In genomic region chr14:34538871-34539406, GRCh38 we compare ENCODE assay signal across 8 cellular contexts. TPM values are rescaled to one million over a fixed set of nuclear protein-coding genes. Genes with fewer than 3 reads are reported as not detected.
A peak's percentile ranks its signal among the peaks of the same experiment; 100 is the strongest.
DNase-seq lines count a peak whose midpoint lies in the region; ATAC-seq, FAIRE-seq and TF ChIP-seq lines count a peak whose summit lies in the region.

No MANE protein-coding gene starts in this region.

- H3K4me2 ChIP-seq in MM.1S (ENCODE audit: low read depth, low read length) (peak overlapping the region; percentile 72), endothelial cell of umbilical vein (ENCODE audit: insufficient read depth, low read length) (peak overlapping the region; percentile 96), parathyroid adenoma (ENCODE audit: low read length) (peak overlapping the region; percentile 79)

- no peak for TF ChIP-seq POLR2A in endothelial cell of umbilical vein (IDR thresholded peaks at IDR 0.05; ENCODE audit: low read depth, low read length)

- H3K27ac ChIP-seq in MM.1S (ENCODE audit: low read length) (peak overlapping the region; percentile 75; the same call in 1 of the 2 replicates), endothelial cell of umbilical vein (ENCODE audit: insufficient read depth, low read depth, low read length) (peak overlapping the region; percentile 89), parathyroid adenoma (peak overlapping the region; percentile 93)

- intact Hi-C loops in endothelial cell of umbilical vein (cut with micrococcal nuclease) = loop anchor here (5.0 kb wide), 3 partner anchors 77 to 1288 kb away; partner anchors contain the start of genes BRMS1L and SPTSSA

- H3K9me3 ChIP-seq in MM.1S (replicated peaks; ENCODE audit: insufficient read depth, low read length) (no peaks in the 10 kb centered on the region), endothelial cell of umbilical vein (replicated peaks; ENCODE audit: control insufficient read depth, insufficient read depth, low read length) (no peaks in the 10 kb centered on the region), parathyroid adenoma (ENCODE audit: control insufficient read depth, low read length) (no peaks in the 10 kb centered on the region)

- H3K4me1 ChIP-seq in MM.1S (ENCODE audit: low read length) (0 out of 2 replicates have a peak, but pooled peaks cover 4% of the 10 kb centered on the region), endothelial cell of umbilical vein (ENCODE audit: control insufficient read depth, extremely low read depth, insufficient read depth, low read length) (peaks cover 5% of the 10 kb centered on the region), parathyroid adenoma (peaks cover 9% of the 10 kb centered on the region)

- no peaks in the 10 kb centered on the region for H3K9me1 ChIP-seq in endothelial cell of umbilical vein (replicated peaks; ENCODE audit: control insufficient read depth, extremely low read depth, insufficient read depth, low read length)

- CTCF ChIA-PET in endothelial cell of umbilical vein (lab: Charles Lee) = interaction anchor here (1.0 kb wide), 1 partner anchor 207 kb away, joined by 6 read pairs; no protein-coding TSS in a partner anchor

- H3K36me3 ChIP-seq in MM.1S (replicated peaks; ENCODE audit: insufficient read depth, low read length) (no peaks in the 10 kb centered on the region), endothelial cell of umbilical vein (ENCODE audit: control insufficient read depth in 2 of 2, extremely low read depth in 1 of 2, insufficient read depth in 2 of 2, low read length in 2 of 2) (no peaks in the 10 kb centered on the region), parathyroid adenoma (ENCODE audit: control insufficient read depth, insufficient read depth, low read length) (no peaks in the 10 kb centered on the region)

- DNase-seq in MM.1S (no peak), endothelial cell of umbilical vein (ENCODE audit: low read depth, low spot score) (peak; percentile 24), HK-2 (ENCODE audit: unreplicated experiment) (no peak), dermis blood vessel endothelial cell (no peak)

- H4K20me1 ChIP-seq in MM.1S (ENCODE audit: insufficient read depth, low read length) (no peaks in the 10 kb centered on the region), endothelial cell of umbilical vein (replicated peaks; ENCODE audit: control insufficient read depth, extremely low read depth, insufficient read depth, low read length) (no peaks in the 10 kb centered on the region)

- dilution Hi-C loops in endothelial cell of umbilical vein (cut with MboI; ENCODE audit: extremely low pct_ligation_motif_present, low sequenced_read_pairs) = no loop called here

- peaks cover 24% of the 10 kb centered on the region for H3K79me2 ChIP-seq in MM.1S (ENCODE audit: low read length)
- peaks cover 13% of the 10 kb centered on the region for H3K79me2 ChIP-seq in endothelial cell of umbilical vein (ENCODE audit: control insufficient read depth, insufficient read depth, low read length)
- H3K79me2 ChIP-seq in parathyroid adenoma = peaks cover 14% of the 10 kb centered on the region

- H2AFZ ChIP-seq in MM.1S (ENCODE audit: low read length) (peak overlapping the region; percentile 69), endothelial cell of umbilical vein (ENCODE audit: low read depth, low read length) (peak overlapping the region; percentile 95), parathyroid adenoma (peak overlapping the region; percentile 99)

- H3K27me3 ChIP-seq in MM.1S (replicated peaks; ENCODE audit: insufficient read depth, low read length) (no peaks in the 10 kb centered on the region), endothelial cell of umbilical vein (ENCODE audit: control insufficient read depth in 2 of 2, insufficient read depth in 2 of 2, low read length in 2 of 2) (no peaks in the 10 kb centered on the region), parathyroid adenoma (ENCODE audit: control insufficient read depth, insufficient read depth, low read length) (no peaks in the 10 kb centered on the region)

- peak overlapping the region; percentile 97 for H3K9ac ChIP-seq in MM.1S (ENCODE audit: low read length)
- H3K9ac ChIP-seq in endothelial cell of umbilical vein (replicated peaks; ENCODE audit: extremely low read depth, insufficient read depth, low read length) = peak overlapping the region; percentile 92
- peak overlapping the region; percentile 75 for H3K9ac ChIP-seq in parathyroid adenoma

- H3K9me2 ChIP-seq in MM.1S (replicated peaks; ENCODE audit: insufficient read depth, low read length) = no peaks in the 10 kb centered on the region

- no peaks in the 10 kb centered on the region for H3F3A ChIP-seq in MM.1S (ENCODE audit: insufficient read depth, low read length)

- POLR2A ChIA-PET in endothelial cell of umbilical vein (lab: Charles Lee) = no interaction called here

- TF ChIP-seq CTCF in MM.1S (IDR thresholded peaks at IDR 0.05; ENCODE audit: low read length) (no peak), endothelial cell of umbilical vein (IDR thresholded peaks at IDR 0.05; ENCODE audit: extremely low read depth in 1 of 2, insufficient read depth in 1 of 2, low read depth in 1 of 2, low read length in 2 of 2) (no peak), parathyroid adenoma (IDR thresholded peaks at IDR 0.05) (no peak)

- ATAC-seq in GM18519 (IDR thresholded peaks at IDR 0.05; ENCODE audit: low FRiP score, unreplicated experiment) (peak; percentile 9), HG02623 (IDR thresholded peaks at IDR 0.05; ENCODE audit: unreplicated experiment) (no peak), HG03108 (IDR thresholded peaks at IDR 0.05; ENCODE audit: unreplicated experiment) (no peak)

- H3K4me3 ChIP-seq in MM.1S (ENCODE audit: low read length) (peak overlapping the region; percentile 95), endothelial cell of umbilical vein (replicated peaks in 1 of 3; ENCODE audit: insufficient read depth in 1 of 3, low read depth in 1 of 3, low read length in 3 of 3) (peak overlapping the region; percentile 58 to 85 (median 80)), parathyroid adenoma (ENCODE audit: low read depth, low read length) (peak overlapping the region; percentile 94)

- no peak for FAIRE-seq in endothelial cell of umbilical vein (lab: Jason Lieb, UNC)

- TSS peak; percentile 75 for BruUV-seq in endothelial cell of umbilical vein (replicated peaks; lab: Mats Ljungman, UMichigan)

TF ChIP-seq in endothelial cell of umbilical vein, 7 proteins besides CTCF, POLR2A, EP300 and RAD21:
- TF ChIP-seq GATA2 (IDR thresholded peaks at IDR 0.05; ENCODE audit: insufficient read depth, insufficient read length, low read depth, low read length) = no peak
- TF ChIP-seq FOS (IDR thresholded peaks at IDR 0.05; ENCODE audit: borderline replicate concordance, insufficient read depth, low read length) = no peak
- TF ChIP-seq EZH2 (IDR thresholded peaks at IDR 0.05; ENCODE audit: borderline replicate concordance, low read depth, low read length, severe bottlenecking) = no peak
- no peak for TF ChIP-seq MYC (IDR thresholded peaks at IDR 0.05; ENCODE audit: low read depth, low read length)
- TF ChIP-seq POLR2AphosphoS5 (IDR thresholded peaks at IDR 0.05; ENCODE audit: insufficient read depth, low read depth, low read length) = no peak
- no peak for TF ChIP-seq JUN (IDR thresholded peaks at IDR 0.05; ENCODE audit: borderline replicate concordance, insufficient read depth, insufficient read length, low read depth)
- no peak for TF ChIP-seq MAX (IDR thresholded peaks at IDR 0.05; ENCODE audit: insufficient read depth, insufficient read length)

RNA-seq across cellular contexts. Expression of gene EAPP, which starts 0.6 kb away (rescaled TPM):
- total RNA-seq in endothelial cell of umbilical vein (22.2 and 24.3 TPM in 2 replicates), dermis blood vessel endothelial cell (47.7 and 49.2 TPM in 2 replicates)
- polyA plus RNA-seq in endothelial cell of umbilical vein = 14.1 and 16.6 TPM in 2 replicates
- polyA plus RNA-seq in endothelial cell of umbilical vein (2011; cell fraction: cytosol; rRNA removed) = 26.6 and 26.7 TPM in 2 replicates
- polyA plus RNA-seq in endothelial cell of umbilical vein (2011; cell fraction: nucleus; rRNA removed) = 12.1 and 16.1 TPM in 2 replicates
- polyA plus RNA-seq in endothelial cell of umbilical vein (2012) = 22.4 and 31.4 TPM in 2 replicates
- polyA minus RNA-seq in endothelial cell of umbilical vein = 15.8 and 20.4 TPM in 2 replicates
- 22.3 TPM for polyA minus RNA-seq in endothelial cell of umbilical vein (2011; cell fraction: cytosol; rRNA and poly(A)+ RNA removed)
- polyA minus RNA-seq in endothelial cell of umbilical vein (2011; cell fraction: nucleus; rRNA and poly(A)+ RNA removed) = 10.0 and 10.8 TPM in 2 replicates
